16 cellular contexts compared by ENCODE assay signal in the genomic region with DNA sequence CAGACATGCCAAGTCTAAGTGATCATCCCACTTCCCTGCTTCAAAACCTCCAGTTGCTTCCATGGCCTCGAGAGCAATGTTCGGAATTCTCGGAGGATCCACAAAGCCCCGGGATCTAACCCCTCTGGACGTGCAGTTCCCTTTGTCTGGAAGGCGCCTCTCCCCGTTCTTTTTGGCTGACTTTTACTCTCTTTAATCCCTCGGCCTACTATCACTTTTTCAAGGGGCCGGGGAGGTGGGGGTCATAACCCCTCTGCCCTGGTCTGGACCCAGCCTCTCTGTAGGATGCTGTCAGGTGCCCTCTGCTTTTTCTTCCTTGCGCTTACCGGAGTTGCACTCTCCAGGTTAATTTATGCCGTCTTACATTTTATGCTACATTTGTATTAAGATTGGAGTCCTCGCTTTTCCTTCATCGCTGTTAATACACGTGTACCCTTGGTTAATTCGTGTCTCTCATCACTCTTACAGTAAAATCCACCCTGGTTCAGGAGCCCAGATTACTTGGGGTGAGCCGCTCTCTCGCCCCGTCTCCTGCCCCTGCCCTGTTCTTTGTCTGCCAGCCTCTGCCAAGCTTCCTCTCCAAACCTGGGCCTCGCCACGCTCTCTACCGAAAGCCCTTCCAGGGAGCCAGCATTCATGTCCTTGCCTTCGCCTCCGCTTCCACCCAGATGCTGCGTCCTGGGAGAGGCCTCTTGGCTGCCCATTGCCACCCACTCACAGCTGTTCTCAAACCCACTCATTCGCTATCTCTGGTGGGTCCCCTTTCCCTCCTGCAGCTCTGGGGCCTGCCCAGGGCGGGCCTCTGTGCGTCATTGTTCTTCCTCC.
DNase-seq lines count a peak whose midpoint lies in the region; ATAC-seq and TF ChIP-seq lines count a peak whose summit lies in the region.
"Had no signal": no experiment of that assay in that cellular context is flagged by ENCODE, and none has a peak within 500 bp of the region (broad histone marks: within the 10 kb centered on the region; RNA-seq: fewer than 3 reads in every experiment).

No MANE protein-coding gene starts in this region.

- H3K36me3 Mint-ChIP-seq in activated CD8-positive, alpha-beta memory T cell treated with anti-CD3 and anti-CD28 coated beads, Interleukin-2, amount 10 ng/mL, durations not matched to agents 7 days and 5 days = no peaks in the 10 kb centered on the region
- no peaks in the 10 kb centered on the region for H3K36me3 Mint-ChIP-seq in osteocyte (ENCODE audit: unreplicated experiment)
- H3K36me3 Mint-ChIP-seq: CD8-positive, alpha-beta memory T cell had no signal

- no peaks in the 10 kb centered on the region for H3K36me3 ChIP-seq in aorta (ENCODE audit: control insufficient read depth in 1 of 2, insufficient read depth in 2 of 2, low read length in 1 of 2)
- H3K36me3 ChIP-seq in SK-N-SH (replicated peaks in 1 of 2; ENCODE audit: control insufficient read depth in 1 of 2, insufficient read depth in 2 of 2, low read length in 1 of 2) = no peaks in the 10 kb centered on the region
- H3K36me3 ChIP-seq: BLaER1 had no signal

- CTCF ChIA-PET in activated CD8-positive, alpha-beta memory T cell treated with anti-CD3 and anti-CD28 coated beads, Interleukin-2, amount 10 ng/mL, durations not matched to agents 7 days and 5 days (lab: Charles Lee) = no interaction called here
- CTCF ChIA-PET in SK-N-SH (lab: Yijun Ruan, JAX) = no interaction called here

- H3K79me2 ChIP-seq in SK-N-SH (ENCODE audit: insufficient read depth) = no peaks in the 10 kb centered on the region

- in situ Hi-C loops in GM13977 (cut with MboI; ENCODE audit: low pct_unique_long_range_greater_than_20kb, low sequenced_read_pairs, unreplicated experiment) = no loop called here

- no peaks in the 10 kb centered on the region for H3K9me3 ChIP-seq in aorta (ENCODE audit: control insufficient read depth, low read length)
- H3K9me3 ChIP-seq in SK-N-SH = no peaks in the 10 kb centered on the region
- H3K9me3 ChIP-seq: BLaER1, Caco-2 had no signal

- no peak overlapping the region for H2AFZ ChIP-seq in SK-N-SH (ENCODE audit: low read depth)

- 88 to 92% methylated on average over 28 of the region's 28 CpGs for WGBS in aorta, 2 donors
- WGBS in SK-N-SH (ENCODE audit: low lambda C conversion rate) = 93% methylated on average over 28 of the region's 28 CpGs

- no peak overlapping the region for H3K27ac Mint-ChIP-seq in activated CD8-positive, alpha-beta memory T cell treated with anti-CD3 and anti-CD28 coated beads, Interleukin-2, amount 10 ng/mL, durations not matched to agents 7 days and 5 days
- no peak overlapping the region for H3K27ac Mint-ChIP-seq in osteocyte (ENCODE audit: unreplicated experiment)

- H3F3A ChIP-seq in SK-N-SH (replicated peaks; ENCODE audit: insufficient read depth) = no peaks in the 10 kb centered on the region

- H3K4me3 ChIP-seq in fibroblast of mammary gland (ENCODE audit: control insufficient read depth, low read depth, low read length) (no peak overlapping the region), aorta (ENCODE audit: low read length in 2 of 2) (no peak overlapping the region), SK-N-SH (ENCODE audit: low read depth in 2 of 2, low read length in 1 of 2) (no peak overlapping the region)
- H3K4me3 ChIP-seq: BLaER1 had no signal

- no peak overlapping the region for H3K4me3 Mint-ChIP-seq in activated CD8-positive, alpha-beta memory T cell treated with anti-CD3 and anti-CD28 coated beads, Interleukin-2, amount 10 ng/mL, durations not matched to agents 7 days and 5 days
- no peak overlapping the region for H3K4me3 Mint-ChIP-seq in osteocyte (ENCODE audit: unreplicated experiment)
- H3K4me3 Mint-ChIP-seq: CD8-positive, alpha-beta memory T cell had no signal

- no peaks in the 10 kb centered on the region for H3K27me3 ChIP-seq in aorta (ENCODE audit: control insufficient read depth in 1 of 2, insufficient read depth in 2 of 2, low read length in 1 of 2)
- no peaks in the 10 kb centered on the region for H3K27me3 ChIP-seq in SK-N-SH (ENCODE audit: insufficient read depth)
- H3K27me3 ChIP-seq: BLaER1 had no signal

- H4K20me1 ChIP-seq in SK-N-SH (ENCODE audit: insufficient read depth) = no peaks in the 10 kb centered on the region
- H4K20me1 ChIP-seq: BLaER1 had no signal

- TF ChIP-seq EP300 in SK-N-SH (IDR thresholded peaks at IDR 0.05; ENCODE audit: borderline replicate concordance in 1 of 2, low read depth in 1 of 2, low read length in 1 of 2) = no peak

- intact Hi-C loops in aorta (cut with DNase I) = no loop called here

- ATAC-seq in activated CD8-positive, alpha-beta memory T cell treated with anti-CD3 and anti-CD28 coated beads, Interleukin-2, amount 10 ng/mL, durations not matched to agents 7 days and 5 days = no peak
- peak; percentile 48 for ATAC-seq in aorta (ENCODE audit: low FRiP score)
- ATAC-seq: HepG2 had no signal

- no peaks in the 10 kb centered on the region for H3K9me2 ChIP-seq in SK-N-SH

- peak; percentile 23 for DNase-seq in activated CD8-positive, alpha-beta memory T cell treated with anti-CD3 and anti-CD28 coated beads, Interleukin-2, amount 10 ng/mL, durations not matched to agents 7 days and 5 days
- DNase-seq in activated CD8-positive, alpha-beta memory T cell treated with anti-CD3 and anti-CD28 coated beads for 24 hours = no peak
- DNase-seq in fibroblast of mammary gland (ENCODE audit: low read depth) = peak; percentile 13
- DNase-seq in osteocyte (ENCODE audit: extremely low spot score, unreplicated experiment) = peak; percentile 82
- DNase-seq in aorta = no peak
- no peak for DNase-seq in SK-N-SH
- no peak for DNase-seq in NCI-H1092 treated with DMSO at 0.1 percent for 48 hours (lab: John Stamatoyannopoulos, UW)
- no peak for DNase-seq in GM13977 (ENCODE audit: low spot score)
- DNase-seq: 8988T; AML-193; Caco-2; CD8-positive, alpha-beta memory T cell; DND-41; GF-D8 had no signal

- no peak for TF ChIP-seq CTCF in fibroblast of mammary gland (conservative IDR thresholded peaks at IDR 0.05; ENCODE audit: control insufficient read depth, insufficient read depth, low read depth, low read length)
- TF ChIP-seq CTCF in osteocyte (IDR thresholded peaks at IDR 0.05) = no peak
- no peak for TF ChIP-seq CTCF in SK-N-SH (IDR thresholded peaks at IDR 0.05)
- TF ChIP-seq CTCF in GM13977 (IDR thresholded peaks at IDR 0.05; ENCODE audit: extremely low read depth, insufficient read depth, missing control alignments) = no peak

- no peaks in the 10 kb centered on the region for H3K4me1 ChIP-seq in aorta (ENCODE audit: control insufficient read depth in 1 of 2, insufficient read depth in 2 of 2, low read length in 2 of 2)
- peaks cover 0 to 11% of the 10 kb centered on the region in 2 experiments; a peak in 1 of 4 replicates for H3K4me1 ChIP-seq in SK-N-SH (ENCODE audit: control insufficient read depth in 1 of 2, insufficient read depth in 2 of 2, low read depth in 1 of 2, low read length in 1 of 2)
- H3K4me1 ChIP-seq: Caco-2 had no signal

- H3K9me3 Mint-ChIP-seq in activated CD8-positive, alpha-beta memory T cell treated with anti-CD3 and anti-CD28 coated beads, Interleukin-2, amount 10 ng/mL, durations not matched to agents 7 days and 5 days (ENCODE audit: low read depth) = no peaks in the 10 kb centered on the region
- H3K9me3 Mint-ChIP-seq in osteocyte (ENCODE audit: unreplicated experiment) = no peaks in the 10 kb centered on the region
- H3K9me3 Mint-ChIP-seq: CD8-positive, alpha-beta memory T cell had no signal

- peaks cover 15% of the 10 kb centered on the region for H3K27me3 Mint-ChIP-seq in activated CD8-positive, alpha-beta memory T cell treated with anti-CD3 and anti-CD28 coated beads, Interleukin-2, amount 10 ng/mL, durations not matched to agents 7 days and 5 days
- H3K27me3 Mint-ChIP-seq in osteocyte (ENCODE audit: unreplicated experiment) = no peaks in the 10 kb centered on the region

- H3K9ac ChIP-seq in SK-N-SH = no peak overlapping the region
- H3K9ac ChIP-seq: BLaER1 had no signal

- no peak overlapping the region for H3K4me2 ChIP-seq in SK-N-SH
- H3K4me2 ChIP-seq: BLaER1 had no signal

- POLR2A ChIA-PET in SK-N-SH (lab: Yijun Ruan, JAX) = no interaction called here

- H3K27ac ChIP-seq in aorta (ENCODE audit: low read depth in 1 of 2, low read length in 2 of 2) (no peak overlapping the region), SK-N-SH (ENCODE audit: low read depth in 2 of 2, low read length in 1 of 2) (no peak overlapping the region)
- H3K27ac ChIP-seq: BLaER1 had no signal

- H3K4me1 Mint-ChIP-seq in activated CD8-positive, alpha-beta memory T cell treated with anti-CD3 and anti-CD28 coated beads, Interleukin-2, amount 10 ng/mL, durations not matched to agents 7 days and 5 days = no peaks in the 10 kb centered on the region
- H3K4me1 Mint-ChIP-seq in osteocyte (ENCODE audit: unreplicated experiment) = peaks cover 4% of the 10 kb centered on the region
- H3K4me1 Mint-ChIP-seq: CD8-positive, alpha-beta memory T cell had no signal

- TF ChIP-seq RAD21 in SK-N-SH (IDR thresholded peaks at IDR 0.05; ENCODE audit: low read length) = no peak

TF ChIP-seq in SK-N-SH, 30 proteins besides CTCF, POLR2A, EP300 and RAD21 (continues in another document):
- no peak for TF ChIP-seq EZH2phosphoT487 (IDR thresholded peaks at IDR 0.05; ENCODE audit: borderline replicate concordance, low read depth)
- no peak for TF ChIP-seq NRF1 (IDR thresholded peaks at IDR 0.05; ENCODE audit: low read depth, low read length)
- no peak for TF ChIP-seq NFIC (IDR thresholded peaks at IDR 0.05; ENCODE audit: borderline replicate concordance)
- TF ChIP-seq SMC3 (IDR thresholded peaks at IDR 0.05; ENCODE audit: low read depth, low read length) = no peak
- TF ChIP-seq MXI1 (IDR thresholded peaks at IDR 0.05; ENCODE audit: low read depth, low read length) = no peak
- no peak for TF ChIP-seq YY1 (IDR thresholded peaks at IDR 0.05; ENCODE audit: low read depth)
- no peak for TF ChIP-seq ELF1 (IDR thresholded peaks at IDR 0.05)
- TF ChIP-seq, protein P1, sequence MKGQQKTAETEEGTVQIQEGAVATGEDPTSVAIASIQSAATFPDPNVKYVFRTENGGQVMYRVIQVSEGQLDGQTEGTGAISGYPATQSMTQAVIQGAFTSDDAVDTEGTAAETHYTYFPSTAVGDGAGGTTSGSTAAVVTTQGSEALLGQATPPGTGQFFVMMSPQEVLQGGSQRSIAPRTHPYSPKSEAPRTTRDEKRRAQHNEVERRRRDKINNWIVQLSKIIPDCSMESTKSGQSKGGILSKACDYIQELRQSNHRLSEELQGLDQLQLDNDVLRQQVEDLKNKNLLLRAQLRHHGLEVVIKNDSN (IDR thresholded peaks at IDR 0.05; ENCODE audit: borderline replicate concordance, low read depth) = no peak
- TF ChIP-seq SIN3A (IDR thresholded peaks at IDR 0.05; ENCODE audit: borderline replicate concordance, low read depth, low read length) = no peak
- no peak for TF ChIP-seq GATA2 (CRISPR knock-in tag; IDR thresholded peaks at IDR 0.05)
- TF ChIP-seq FOXJ3 (CRISPR knock-in tag; IDR thresholded peaks at IDR 0.05) = no peak

Comparison
In these comparisons a context has a peak if more than half of its experiments do, and no peak if none do; other contexts are left out.
1. DNase-seq: peak in activated CD8-positive, alpha-beta memory T cell treated with anti-CD3 and anti-CD28 coated beads, Interleukin-2, amount 10 ng/mL, durations not matched to agents 7 days and 5 days (single experiment), fibroblast of mammary gland (single experiment) and osteocyte (single experiment); none in activated CD8-positive, alpha-beta memory T cell treated with anti-CD3 and anti-CD28 coated beads for 24 hours (single experiment), aorta (0 of 2), SK-N-SH (single experiment), NCI-H1092 treated with DMSO at 0.1 percent for 48 hours (single experiment) and GM13977 (single experiment).